Comparison of ENCODE assay signal across 10 cellular contexts in the genomic region with DNA sequence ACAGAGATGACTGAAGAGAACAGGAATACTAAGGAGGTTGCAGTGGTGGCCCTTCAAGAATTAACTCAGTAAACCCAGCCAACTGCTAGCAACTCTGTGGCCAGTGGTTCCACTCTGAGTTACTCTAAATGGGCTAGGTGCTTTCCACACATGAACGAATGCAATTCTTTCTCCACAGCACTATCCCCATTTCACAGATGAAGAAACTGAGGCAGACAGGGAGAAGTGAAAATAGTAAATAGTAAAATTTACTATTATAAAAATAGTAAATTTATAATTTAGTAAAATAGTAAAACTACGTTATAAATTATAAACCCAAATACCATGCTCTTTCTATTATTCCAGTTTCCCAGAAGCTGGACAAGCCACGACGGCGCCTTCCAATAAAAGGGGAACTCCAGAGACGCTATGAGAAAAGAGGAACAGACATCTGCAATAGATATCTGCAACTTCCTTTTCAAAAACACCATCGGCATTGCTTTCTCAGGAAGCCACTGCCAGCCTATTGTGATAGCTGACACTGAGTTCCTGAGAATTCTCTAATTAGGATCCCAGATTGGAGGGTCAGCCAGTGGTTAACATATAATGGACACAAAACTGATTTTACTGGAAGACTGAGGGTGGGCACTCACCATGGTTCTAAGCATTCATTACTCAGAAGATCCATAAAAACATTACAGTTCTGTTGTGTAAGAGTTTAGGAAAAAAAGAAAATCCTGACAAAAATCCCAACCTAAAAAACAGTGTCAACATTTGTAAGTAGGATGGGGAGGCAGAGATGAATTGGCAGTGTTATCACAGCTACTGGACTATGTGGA. TPM values are rescaled to one million over a fixed set of nuclear protein-coding genes. Genes with fewer than 3 reads are reported as not detected.
DNase-seq lines count a peak whose midpoint lies in the region; ATAC-seq and TF ChIP-seq lines count a peak whose summit lies in the region.
"Had no signal": no experiment of that assay in that cellular context is flagged by ENCODE, and none has a peak within 500 bp of the region (broad histone marks: within the 10 kb centered on the region; RNA-seq: fewer than 3 reads in every experiment).

No MANE protein-coding gene starts in this region.

- WGBS in esophagus squamous epithelium, 2 donors: 20 to 42% methylated on average over 7 of the region's 7 CpGs
- WGBS in psoas muscle, 3 donors: 65 to 74% (median 70%) methylated on average over 7 of the region's 7 CpGs

- TF ChIP-seq POLR2A in esophagus squamous epithelium (IDR thresholded peaks at IDR 0.05): no peak

- H3K4me3 ChIP-seq in esophagus squamous epithelium (no peak overlapping the region), psoas muscle (no peak overlapping the region), coronary artery (no peak overlapping the region)
- H3K4me3 ChIP-seq: cardiac muscle cell had no signal

- ATAC-seq in GM19043 (IDR thresholded peaks at IDR 0.05; ENCODE audit: low read depth, unreplicated experiment): peak; percentile 45
- ATAC-seq in psoas muscle: no peak
- ATAC-seq in HG02870 (IDR thresholded peaks at IDR 0.05; ENCODE audit: unreplicated experiment): no peak
- ATAC-seq in HG02885 (IDR thresholded peaks at IDR 0.05; ENCODE audit: poor library complexity, unreplicated experiment): no peak

- DNase-seq in OCI-M1 (lab: John Stamatoyannopoulos, UW) (peak; percentile 89), esophagus squamous epithelium (lab: John Stamatoyannopoulos, UW) (no peak), psoas muscle (no peak), EL (no peak), coronary artery (ENCODE audit: low spot score) (no peak)
- DNase-seq: NCI-H2081 had no signal

- H3K27me3 ChIP-seq in esophagus squamous epithelium: no peaks in the 10 kb centered on the region
- H3K27me3 ChIP-seq in psoas muscle (ENCODE audit: insufficient read depth in 3 of 3, low read length in 2 of 3): no peaks in the 10 kb centered on the region
- H3K27me3 ChIP-seq: cardiac muscle cell had no signal

- H3K9me3 ChIP-seq in esophagus squamous epithelium (no peaks in the 10 kb centered on the region), psoas muscle (no peaks in the 10 kb centered on the region)

- H3K4me1 ChIP-seq in esophagus squamous epithelium (peaks cover 4 to 94% (median 34%) of the 10 kb centered on the region in 3 donors), psoas muscle (peaks cover 73% of the 10 kb centered on the region)

- intact Hi-C loops in esophagus squamous epithelium (cut with DNase I) (no loop called here), psoas muscle (cut with DNase I) (no loop called here)

- no peak for TF ChIP-seq CTCF in esophagus squamous epithelium (IDR thresholded peaks at IDR 0.05)
- no peak for TF ChIP-seq CTCF in psoas muscle (IDR thresholded peaks at IDR 0.05)
- no peak for TF ChIP-seq CTCF in coronary artery (IDR thresholded peaks at IDR 0.05)

- H3K27ac ChIP-seq in esophagus squamous epithelium: peak overlapping the region in 3 of 4 donors; percentile 9 to 33 (median 22)
- peak overlapping the region; percentile 56 for H3K27ac ChIP-seq in psoas muscle
- peak overlapping the region in 1 of 2 donors; percentile 30 for H3K27ac ChIP-seq in coronary artery

- H3K36me3 ChIP-seq in esophagus squamous epithelium (peaks cover 0 to 38% (median 0%) of the 10 kb centered on the region in 3 donors), psoas muscle (ENCODE audit: insufficient read depth in 1 of 2, low read depth in 1 of 2) (peaks cover 3 to 27% of the 10 kb centered on the region in 2 donors)

RNA-seq across cellular contexts. Expression of gene FKBP1A, which starts 16.2 kb away (rescaled TPM):
- total RNA-seq in esophagus squamous epithelium: 100 to 1,000 TPM in 3 of 4 donors, 10 to 100 TPM in 1; 76.2 to 132 (median 102) TPM
- total RNA-seq in psoas muscle: 100 to 1,000 TPM in 2 of 4 donors, 10 to 100 TPM in 2; 78.4 to 166 (median 98.2) TPM
- polyA plus RNA-seq in psoas muscle: 100 to 1,000 TPM in 2 of 3 donors, 10 to 100 TPM in 1; 86.8 to 503 (median 141) TPM

RNA-seq across cellular contexts. Expression of gene SDCBP2, which starts 47.7 kb away (rescaled TPM):
- total RNA-seq in esophagus squamous epithelium: 100 to 1,000 TPM in 3 of 4 donors, 10 to 100 TPM in 1; 90.2 to 175 (median 134) TPM
- 1 to 10 TPM; 1.6 to 3.2 (median 1.9) TPM for total RNA-seq in psoas muscle
- 10 to 100 TPM in 1 of 3 donors, 1 to 10 TPM in 2; 1.9 to 10.5 (median 2.2) TPM for polyA plus RNA-seq in psoas muscle

Comparison
In these comparisons a context has a peak if more than half of its experiments do, and no peak if none do; other contexts are left out.
1. RNA of gene SDCBP2, which starts 47.7 kb away (total RNA-seq): 90.2 to 175 TPM in esophagus squamous epithelium; 1.6 to 3.2 TPM in psoas muscle; every median in the first group is over 10 times any median in the second.